ENCODE assay signal across 20 cellular contexts in genomic region chrX:72001471-72001870, GRCh38.
A peak's percentile ranks its signal among the peaks of the same experiment; 100 is the strongest.
DNase-seq lines count a peak whose midpoint lies in the region; ATAC-seq, FAIRE-seq and TF ChIP-seq lines count a peak whose summit lies in the region.
"Had no signal": no experiment of that assay in that cellular context is flagged by ENCODE, and none has a peak within 500 bp of the region (broad histone marks: within the 10 kb centered on the region; RNA-seq: fewer than 3 reads in every experiment).

No MANE protein-coding gene starts in this region.

- 48% methylated on average over 3 of the region's 3 CpGs for WGBS in right lobe of liver (ENCODE audit: insufficient coverage, low coverage, low lambda C conversion rate, missing lambda C conversion rate)

- DNase-seq in H7 (peak; percentile 35), astrocyte (ENCODE audit: low read depth) (no peak), iPS-NIHi7 (ENCODE audit: extremely low spot score) (peak; percentile 22), right lobe of liver (no peak), superior temporal gyrus (ENCODE audit: extremely low spot score) (no peak)
- DNase-seq in natural killer cell treated with Interleukin-12 subunit alpha and Interleukin-12 subunit beta and Interleukin-15 and Interleukin-18, amount 100 ng/mL, for 72 hours (ENCODE audit: low spot score), result no peak
- DNase-seq: CD8-positive, alpha-beta memory T cell; DND-41; GF-D8; Karpas-422; MG63; NCI-H1092; NCI-H510A treated with DMSO at 0.1 percent for 48 hours; SHP77 had no signal

- no peaks in the 10 kb centered on the region for H3K9me3 ChIP-seq in astrocyte (ENCODE audit: insufficient read depth, low read depth, low read length)
- no peaks in the 10 kb centered on the region for H3K9me3 ChIP-seq in parathyroid adenoma (ENCODE audit: control insufficient read depth, low read length)
- H3K9me3 ChIP-seq in right lobe of liver, result no peaks in the 10 kb centered on the region
- H3K9me3 ChIP-seq: A549; BLaER1 treated with 17β-estradiol and CSF1 and Interleukin-3, amounts not matched to agents 10 nM and 100 nM; MG63 had no signal

- H4K20me1 ChIP-seq in astrocyte (ENCODE audit: insufficient read depth, low read length), result no peaks in the 10 kb centered on the region

- H2AFZ ChIP-seq in astrocyte (ENCODE audit: low read depth, low read length), result no peak overlapping the region
- peak overlapping the region; percentile 17 for H2AFZ ChIP-seq in parathyroid adenoma

- peak overlapping the region; percentile 17 for H3K4me3 Mint-ChIP-seq in astrocyte (ENCODE audit: unreplicated experiment)
- no peak overlapping the region for H3K4me3 Mint-ChIP-seq in natural killer cell treated with Interleukin-12 subunit alpha and Interleukin-12 subunit beta and Interleukin-15 and Interleukin-18, amount 100 ng/mL, for 72 hours
- H3K4me3 Mint-ChIP-seq: CD8-positive, alpha-beta memory T cell had no signal

- H3K27me3 ChIP-seq in H7 (ENCODE audit: control insufficient read depth, insufficient read depth, low read length), result no peaks in the 10 kb centered on the region
- H3K27me3 ChIP-seq in astrocyte (ENCODE audit: insufficient read depth, low read length), result no peaks in the 10 kb centered on the region
- H3K27me3 ChIP-seq in parathyroid adenoma (ENCODE audit: control insufficient read depth, insufficient read depth, low read length), result no peaks in the 10 kb centered on the region
- no peaks in the 10 kb centered on the region for H3K27me3 ChIP-seq in right lobe of liver
- H3K27me3 ChIP-seq: MG63 had no signal

- H3K9ac ChIP-seq in astrocyte (ENCODE audit: low read length) (no peak overlapping the region), parathyroid adenoma (no peak overlapping the region)
- H3K9ac ChIP-seq: BLaER1 treated with 17β-estradiol and CSF1 and Interleukin-3, amounts not matched to agents 10 nM and 100 nM had no signal

- H3K4me2 ChIP-seq in astrocyte (ENCODE audit: low read length) (no peak overlapping the region), parathyroid adenoma (ENCODE audit: low read length) (no peak overlapping the region)
- H3K4me2 ChIP-seq: A549; BLaER1 treated with 17β-estradiol and CSF1 and Interleukin-3, amounts not matched to agents 10 nM and 100 nM had no signal

- ATAC-seq in right lobe of liver (no peak), HG03139 (IDR thresholded peaks at IDR 0.05; ENCODE audit: unreplicated experiment) (no peak)
- no peak for ATAC-seq in natural killer cell treated with Interleukin-12 subunit alpha and Interleukin-12 subunit beta and Interleukin-15 and Interleukin-18, amount 100 ng/mL, for 72 hours
- ATAC-seq: A549 had no signal

- no peaks in the 10 kb centered on the region for H3K27me3 Mint-ChIP-seq in astrocyte (ENCODE audit: low read depth, unreplicated experiment)
- peaks cover 0 to 20% of the 10 kb centered on the region in 2 donors for H3K27me3 Mint-ChIP-seq in natural killer cell treated with Interleukin-12 subunit alpha and Interleukin-12 subunit beta and Interleukin-15 and Interleukin-18, amount 100 ng/mL, for 72 hours

- peak; percentile 80 for FAIRE-seq in astrocyte (lab: Jason Lieb, UNC)
- FAIRE-seq: A549, GM12891, GM18507 had no signal

- H3K36me3 Mint-ChIP-seq in astrocyte (ENCODE audit: low read depth, unreplicated experiment), result peaks cover 1% of the 10 kb centered on the region
- H3K36me3 Mint-ChIP-seq in natural killer cell treated with Interleukin-12 subunit alpha and Interleukin-12 subunit beta and Interleukin-15 and Interleukin-18, amount 100 ng/mL, for 72 hours, result no peaks in the 10 kb centered on the region
- H3K36me3 Mint-ChIP-seq: CD8-positive, alpha-beta memory T cell had no signal

- H3K9me3 Mint-ChIP-seq in astrocyte (ENCODE audit: unreplicated experiment), result no peaks in the 10 kb centered on the region
- no peaks in the 10 kb centered on the region for H3K9me3 Mint-ChIP-seq in natural killer cell treated with Interleukin-12 subunit alpha and Interleukin-12 subunit beta and Interleukin-15 and Interleukin-18, amount 100 ng/mL, for 72 hours
- H3K9me3 Mint-ChIP-seq: CD8-positive, alpha-beta memory T cell had no signal

- no peaks in the 10 kb centered on the region; the same call in 1 of the 2 replicates for H3K36me3 ChIP-seq in H7 (replicated peaks; ENCODE audit: control insufficient read depth, insufficient read depth, low read length)
- H3K36me3 ChIP-seq in astrocyte (ENCODE audit: insufficient read depth, low read length), result no peaks in the 10 kb centered on the region
- no peaks in the 10 kb centered on the region for H3K36me3 ChIP-seq in parathyroid adenoma (ENCODE audit: control insufficient read depth, insufficient read depth, low read length)
- no peaks in the 10 kb centered on the region for H3K36me3 ChIP-seq in right lobe of liver
- H3K36me3 ChIP-seq: BLaER1 treated with 17β-estradiol and CSF1 and Interleukin-3, amounts not matched to agents 10 nM and 100 nM; MG63 had no signal

- TF ChIP-seq POLR2A in right lobe of liver (IDR thresholded peaks at IDR 0.05), result no peak

- no peaks in the 10 kb centered on the region for H3K79me2 ChIP-seq in astrocyte (ENCODE audit: insufficient read depth, low read length)
- H3K79me2 ChIP-seq in parathyroid adenoma, result no peaks in the 10 kb centered on the region

- H3K27ac ChIP-seq in astrocyte (ENCODE audit: low read depth, low read length), result no peak overlapping the region
- no peak overlapping the region for H3K27ac ChIP-seq in parathyroid adenoma
- H3K27ac ChIP-seq in right lobe of liver, result no peak overlapping the region
- H3K27ac ChIP-seq: A549; BLaER1 treated with 17β-estradiol and CSF1 and Interleukin-3, amounts not matched to agents 10 nM and 100 nM had no signal

- TF ChIP-seq CTCF in astrocyte (IDR thresholded peaks at IDR 0.05; ENCODE audit: insufficient read depth, low read depth, low read length) (no peak), parathyroid adenoma (IDR thresholded peaks at IDR 0.05) (no peak), right lobe of liver (IDR thresholded peaks at IDR 0.05) (no peak)

- peaks cover 35% of the 10 kb centered on the region for H3K4me1 Mint-ChIP-seq in astrocyte (ENCODE audit: low read depth, unreplicated experiment)
- H3K4me1 Mint-ChIP-seq in natural killer cell treated with Interleukin-12 subunit alpha and Interleukin-12 subunit beta and Interleukin-15 and Interleukin-18, amount 100 ng/mL, for 72 hours (ENCODE audit: low read depth in 2 of 2), result peaks cover 0 to 6% of the 10 kb centered on the region in 2 donors

- H3K27ac Mint-ChIP-seq in astrocyte (ENCODE audit: unreplicated experiment), result peak overlapping the region; percentile 89
- no peak overlapping the region for H3K27ac Mint-ChIP-seq in natural killer cell treated with Interleukin-12 subunit alpha and Interleukin-12 subunit beta and Interleukin-15 and Interleukin-18, amount 100 ng/mL, for 72 hours

- H3K4me3 ChIP-seq in H7 (ENCODE audit: insufficient read depth, low read depth, low read length) (no peak overlapping the region), astrocyte (ENCODE audit: insufficient read depth, low read depth, low read length) (no peak overlapping the region), parathyroid adenoma (ENCODE audit: low read depth, low read length) (no peak overlapping the region), right lobe of liver (no peak overlapping the region)
- H3K4me3 ChIP-seq: A549; BLaER1 treated with 17β-estradiol and CSF1 and Interleukin-3, amounts not matched to agents 10 nM and 100 nM; MG63 had no signal

- intact Hi-C loops in right lobe of liver (cut with DNase I), result no loop called here

- H3K4me1 ChIP-seq in astrocyte (ENCODE audit: insufficient read depth, low read length) (peaks cover 26% of the 10 kb centered on the region), parathyroid adenoma (peaks cover 2% of the 10 kb centered on the region), right lobe of liver (no peaks in the 10 kb centered on the region)

Comparison
In these comparisons a context has a peak if more than half of its experiments do, and no peak if none do; other contexts are left out.
1. DNase-seq: peak in H7 (single experiment) and iPS-NIHi7 (single experiment); none in astrocyte (single experiment), right lobe of liver (0 of 3), natural killer cell treated with Interleukin-12 subunit alpha and Interleukin-12 subunit beta and Interleukin-15 and Interleukin-18, amount 100 ng/mL, for 72 hours (single experiment) and superior temporal gyrus (single experiment).